Comparison of ENCODE assay signal across 14 cellular contexts in the genomic region with DNA sequence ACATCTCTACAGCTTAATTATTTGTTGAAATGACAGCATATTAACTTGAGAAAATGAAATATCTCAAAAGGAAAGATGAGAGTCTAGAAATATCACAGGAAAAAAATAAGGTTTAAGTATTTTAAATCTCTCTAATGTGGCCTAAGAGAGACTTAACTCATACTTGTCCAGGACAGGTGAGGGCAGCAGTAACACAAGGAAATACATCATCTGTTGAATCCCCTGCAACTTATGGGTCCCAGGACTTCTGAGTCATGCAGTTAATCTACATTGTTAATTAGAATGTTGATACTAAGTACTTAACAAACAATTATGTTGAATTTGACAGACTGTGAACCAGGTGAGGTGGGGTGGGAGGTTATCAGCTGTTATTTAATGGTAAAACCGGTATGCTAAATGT.
DNase-seq lines count a peak whose midpoint lies in the region; ATAC-seq and TF ChIP-seq lines count a peak whose summit lies in the region.
"Had no signal": no experiment of that assay in that cellular context is flagged by ENCODE, and none has a peak within 500 bp of the region (broad histone marks: within the 10 kb centered on the region; RNA-seq: fewer than 3 reads in every experiment).

No MANE protein-coding gene starts in this region.

- H3F3A ChIP-seq in PC-9 (ENCODE audit: insufficient read depth, low read depth) = no peaks in the 10 kb centered on the region

- H3K4me3 ChIP-seq in HCT116 (replicated peaks in 1 of 2; ENCODE audit: low read depth in 1 of 2, low read length in 2 of 2) (no peak overlapping the region), Panc1 (ENCODE audit: low read depth in 2 of 2, low read length in 2 of 2) (no peak overlapping the region), hepatocyte (no peak overlapping the region), PC-9 (no peak overlapping the region)

- BruUV-seq in HCT116 (replicated peaks; lab: Mats Ljungman, UMichigan) (no TSS peak), Panc1 (replicated peaks; lab: Mats Ljungman, UMichigan) (no TSS peak), PC-9 (replicated peaks; lab: Mats Ljungman, UMichigan) (no TSS peak)

- DNase-seq in DMS53 (lab: John Stamatoyannopoulos, UW) = peak; percentile 44
- no peak for DNase-seq in DMS53 treated with DMSO at 0.1 percent for 48 hours (lab: John Stamatoyannopoulos, UW; ENCODE audit: unreplicated experiment)
- no peak for DNase-seq in HCT116 (ENCODE audit: low read depth, low spot score)
- DNase-seq in Panc1 (ENCODE audit: low read depth, low spot score) = no peak
- no peak for DNase-seq in hepatocyte (ENCODE audit: low spot score)
- no peak for DNase-seq in hippocampal formation (lab: John Stamatoyannopoulos, UW)
- DNase-seq in activated T-cell treated with anti-CD3 and anti-CD28 coated beads for 4 hours = no peak
- DNase-seq in PC-9 = no peak
- DNase-seq: activated CD4-positive, alpha-beta T cell treated with anti-CD3 and anti-CD28 coated beads, Interleukin-2, amount 50 U/mL, for 48 hours; dermis blood vessel endothelial cell; NCI-H226; RPMI8226; stimulated activated CD4-positive, alpha-beta T cell treated with anti-CD3 and anti-CD28 coated beads, Interleukin-12 subunit alpha, Interleukin-12 subunit beta, amount 100 ng/mL, for 4 hours; T-helper 9 cell had no signal

- H3K79me2 ChIP-seq in HCT116 (ENCODE audit: insufficient read depth, low read length) (no peaks in the 10 kb centered on the region), hepatocyte (no peaks in the 10 kb centered on the region), PC-9 (ENCODE audit: low read depth) (no peaks in the 10 kb centered on the region)

- H3K9ac ChIP-seq in HCT116 (ENCODE audit: low read length) = no peak overlapping the region

- H3K27ac ChIP-seq in HCT116 (ENCODE audit: low read depth, low read length) (no peak overlapping the region), Panc1 (ENCODE audit: low read length) (no peak overlapping the region), hepatocyte (peak overlapping the region; percentile 15), PC-9 (no peak overlapping the region)

- TF ChIP-seq CTCF in HCT116 (IDR thresholded peaks at IDR 0.05 in 2 of 3, conservative IDR thresholded peaks at IDR 0.05 in 1 of 3; ENCODE audit: borderline replicate concordance in 1 of 3, insufficient read depth in 1 of 3, low read depth in 2 of 3, low read length in 2 of 3) (peak in 2 of 3 experiments; percentile 20 to 32; a peak in 1 of 6 replicates), Panc1 (IDR thresholded peaks at IDR 0.05) (peak; percentile 29; the same call in 1 of the 2 replicates), hepatocyte (IDR thresholded peaks at IDR 0.05; ENCODE audit: poor library complexity) (no peak), PC-9 (conservative IDR thresholded peaks at IDR 0.05) (no peak; the same call in 1 of the 2 replicates)

- H3K9me3 ChIP-seq in HCT116 (ENCODE audit: control insufficient read depth in 1 of 2, insufficient read depth in 1 of 2, low read depth in 1 of 2, low read length in 2 of 2) = no peaks in the 10 kb centered on the region
- H3K9me3 ChIP-seq in Panc1 (ENCODE audit: control insufficient read depth, insufficient read depth, low read depth, low read length) = no peaks in the 10 kb centered on the region
- H3K9me3 ChIP-seq in hepatocyte (ENCODE audit: low read depth) = no peaks in the 10 kb centered on the region
- no peaks in the 10 kb centered on the region for H3K9me3 ChIP-seq in PC-9 (ENCODE audit: insufficient read depth, low read depth)

- no peaks in the 10 kb centered on the region for H4K20me1 ChIP-seq in HCT116 (ENCODE audit: insufficient read depth)
- no peaks in the 10 kb centered on the region for H4K20me1 ChIP-seq in hepatocyte (ENCODE audit: insufficient read depth, poor library complexity, severe bottlenecking)
- no peaks in the 10 kb centered on the region for H4K20me1 ChIP-seq in PC-9 (ENCODE audit: insufficient read depth)

- H3K27me3 ChIP-seq in HCT116 (ENCODE audit: insufficient read depth, low read length) (peaks cover 26% of the 10 kb centered on the region), Panc1 (ENCODE audit: control insufficient read depth, insufficient read depth, low read length) (peaks cover 44% of the 10 kb centered on the region), hepatocyte (no peaks in the 10 kb centered on the region), PC-9 (ENCODE audit: insufficient read depth, low read depth) (no peaks in the 10 kb centered on the region)

- H3K4me2 ChIP-seq in HCT116 (ENCODE audit: low read length) = no peak overlapping the region
- H3K4me2 ChIP-seq in hepatocyte = peak overlapping the region; percentile 23
- no peak overlapping the region for H3K4me2 ChIP-seq in PC-9

- 11% methylated on average over 1 of the region's 1 CpG for WGBS in hepatocyte (ENCODE audit: low lambda C conversion rate, missing lambda C conversion rate)

- no peak for TF ChIP-seq POLR2A in HCT116 (IDR thresholded peaks at IDR 0.05; ENCODE audit: borderline replicate concordance, extremely low read depth, insufficient read depth, insufficient read length)

- in situ Hi-C loops in Panc1 (cut with HindIII; ENCODE audit: low pct_unique_long_range_greater_than_20kb, low sequenced_read_pairs) = no loop called here

- CTCF ChIA-PET in HCT116 (lab: Charles Lee) = no interaction called here
- CTCF ChIA-PET in Panc1 (lab: Charles Lee) = no interaction called here
- CTCF ChIA-PET in PC-9 (lab: Charles Lee) = no interaction called here

- H3K4me1 ChIP-seq in HCT116 (ENCODE audit: control insufficient read depth in 1 of 2, insufficient read depth in 2 of 2, low read length in 2 of 2) = no peaks in the 10 kb centered on the region
- peaks cover 5% of the 10 kb centered on the region; the same call in 1 of the 2 replicates for H3K4me1 ChIP-seq in Panc1 (ENCODE audit: control insufficient read depth, insufficient read depth, low read length)
- H3K4me1 ChIP-seq in hepatocyte (ENCODE audit: insufficient read depth) = no peaks in the 10 kb centered on the region
- H3K4me1 ChIP-seq in PC-9 (replicated peaks; ENCODE audit: insufficient read depth) = no peaks in the 10 kb centered on the region

- RAD21 ChIA-PET in HCT116 (lab: Charles Lee; ENCODE audit: low non-redundant PET in 1 of 2, low total read pairs in 2 of 2, uncharacterized antibody in 2 of 2, unreplicated experiment in 2 of 2) = interaction anchor here in 1 of 2 experiments (1.2 kb wide), 1 partner anchor 200 kb away, joined by 3 read pairs; no protein-coding TSS in a partner anchor

- POLR2A ChIA-PET in HCT116 (lab: Charles Lee) (interaction anchor here (1.0 kb wide), 1 partner anchor 200 kb away, joined by 3 read pairs; no protein-coding TSS in a partner anchor), Panc1 (lab: Charles Lee) (interaction anchor here (0.7 kb wide), 1 partner anchor 193 kb away, joined by 3 read pairs; no protein-coding TSS in a partner anchor), PC-9 (lab: Charles Lee; ENCODE audit: unreplicated experiment) (no interaction called here)

- ATAC-seq in HCT116 = 0 out of 2 replicates have a peak, but pooled peaks have one; percentile 53
- no peak for ATAC-seq in Panc1

- no peaks in the 10 kb centered on the region for H3K36me3 ChIP-seq in HCT116 (ENCODE audit: control insufficient read depth in 1 of 2, insufficient read depth in 2 of 2, low read length in 2 of 2)
- no peaks in the 10 kb centered on the region for H3K36me3 ChIP-seq in Panc1 (ENCODE audit: control insufficient read depth, insufficient read depth, low read length)
- H3K36me3 ChIP-seq in hepatocyte (replicated peaks; ENCODE audit: insufficient read depth, low read depth) = no peaks in the 10 kb centered on the region
- no peaks in the 10 kb centered on the region for H3K36me3 ChIP-seq in PC-9 (ENCODE audit: low read depth)

- peak; percentile 62 for TF ChIP-seq RAD21 in HCT116 (IDR thresholded peaks at IDR 0.05; ENCODE audit: low read depth)

- H3K9me2 ChIP-seq in HCT116 (ENCODE audit: insufficient read depth) = no peaks in the 10 kb centered on the region
- no peaks in the 10 kb centered on the region for H3K9me2 ChIP-seq in hepatocyte (replicated peaks; ENCODE audit: insufficient read depth)
- H3K9me2 ChIP-seq in PC-9 (ENCODE audit: insufficient read depth) = no peaks in the 10 kb centered on the region

- H2AFZ ChIP-seq in HCT116 (ENCODE audit: low read depth, low read length, poor library complexity, severe bottlenecking) (no peak overlapping the region), hepatocyte (no peak overlapping the region), PC-9 (no peak overlapping the region)

- intact Hi-C loops in HCT116 (cut with micrococcal nuclease) (loop anchor here (10.0 kb wide), 2 partner anchors 512 to 872 kb away; partner anchors contain the start of genes AK9 and FIG4), Panc1 (cut with micrococcal nuclease; ENCODE audit: unreplicated experiment) (loop anchor here (10.0 kb wide), 1 partner anchor 252 kb away; no protein-coding TSS in a partner anchor), PC-9 (cut with micrococcal nuclease; ENCODE audit: unreplicated experiment) (loop anchor here (5.0 kb wide), 1 partner anchor 626 kb away; no protein-coding TSS in a partner anchor)

TF ChIP-seq in HCT116, 20 proteins besides CTCF, POLR2A, EP300 and RAD21:
- TF ChIP-seq SIN3A (IDR thresholded peaks at IDR 0.05; ENCODE audit: low read depth) = no peak
- TF ChIP-seq JUND (IDR thresholded peaks at IDR 0.05) = no peak

Comparison
In these comparisons a context has a peak if more than half of its experiments do, and no peak if none do; other contexts are left out.
1. CTCF ChIP-seq: peak in HCT116 (2 of 3) and Panc1 (single experiment); none in hepatocyte (single experiment) and PC-9 (single experiment).